ENCODE assay signal across 26 cellular contexts in genomic region chr3:125203731-125204130, GRCh38. TPM values are rescaled to one million over a fixed set of nuclear protein-coding genes. Genes with fewer than 3 reads are reported as not detected.
"Had no signal": no experiment of that assay in that cellular context is flagged by ENCODE, and none has a peak within 500 bp of the region (broad histone marks: within the 10 kb centered on the region; RNA-seq: fewer than 3 reads in every experiment).

No MANE protein-coding gene starts in this region.

- H3K4me3 ChIP-seq: K562, MG63, SJSA1, SK-N-MC had no signal

- H3K4me3 Mint-ChIP-seq: IgD-negative memory B cell, T-cell had no signal

- DNase-seq: Kasumi-1, MG63, NCI-H1092, NCI-H1105 treated with DMSO at 0.1 percent for 48 hours, NCI-H1417 treated with DMSO at 0.1 percent for 48 hours, NCI-H146, NCI-H1694 treated with DMSO at 0.1 percent for 48 hours, NCI-H1930, NCI-H2081 treated with DMSO at 0.1 percent for 48 hours, NCI-H2171, NCI-H226, NCI-H446, NCI-H510A, NCI-H524 treated with DMSO at 0.1 percent for 48 hours, NCI-H69, NCI-H774, Right ventricle myocardium superior, RPMI8226, SIG-M5, T-cell had no signal

- H3K4me1 ChIP-seq: SJSA1 had no signal

- H3K9ac ChIP-seq: KMS-11 had no signal

- H3K27ac ChIP-seq: HL-60, KMS-11, SJSA1, SK-N-MC had no signal

- H3K4me1 Mint-ChIP-seq: T-cell had no signal

- H3K27me3 Mint-ChIP-seq: IgD-negative memory B cell had no signal

- ATAC-seq: K562, T-cell had no signal

- H3K4me2 ChIP-seq: KMS-11 had no signal

- H3K36me3 ChIP-seq: MG63, SJSA1 had no signal

- H3K36me3 Mint-ChIP-seq: IgD-negative memory B cell, T-cell had no signal

- H3K9me3 ChIP-seq: SJSA1 had no signal

- H3K27me3 ChIP-seq: MG63, SJSA1 had no signal

- H3K27ac Mint-ChIP-seq: IgD-negative memory B cell, T-cell had no signal

RNA-seq across cellular contexts. Expression of gene SLC12A8, which starts 8.8 kb away (rescaled TPM):
- polyA plus RNA-seq: IgD-negative memory B cell had no signal
